ENCODE assay signal across 19 cellular contexts in genomic region chr4:187541666-187542065, GRCh38.
"Had no signal": no experiment of that assay in that cellular context is flagged by ENCODE, and none has a peak within 500 bp of the region (broad histone marks: within the 10 kb centered on the region; RNA-seq: fewer than 3 reads in every experiment).

No MANE protein-coding gene starts in this region.

- H3K27me3 ChIP-seq: hepatocyte, tibial nerve, vagina had no signal

- H3K4me1 ChIP-seq: left ventricle myocardium inferior, tibial nerve, vagina had no signal

- H3K9me3 ChIP-seq: left ventricle myocardium inferior, tibial nerve, vagina had no signal

- H3K4me2 ChIP-seq: hepatocyte had no signal

- H3K27ac ChIP-seq: hepatocyte, left ventricle myocardium inferior, tibial nerve, vagina had no signal

- H3K9me3 Mint-ChIP-seq: nephron had no signal

- ATAC-seq: effector memory CD8-positive, alpha-beta T cell; stimulated activated naive B cell treated with anti-CD40 and anti-IgM and Interleukin-4, amounts not matched to agents 10 μg/mL and 1 μg/mL and 100 μg/mL, for 72 hours had no signal

- H2AFZ ChIP-seq: hepatocyte had no signal

- H3K36me3 ChIP-seq: left ventricle myocardium inferior, tibial nerve, vagina had no signal

- H3K79me2 ChIP-seq: hepatocyte had no signal

- H3K27ac Mint-ChIP-seq: activated naive CD4-positive, alpha-beta T cell treated with anti-CD3 and anti-CD28 coated beads for 36 hours; activated T-helper 2 cell treated with anti-CD3 and anti-CD28 coated beads, Interferon-gamma antibody, Interleukin-2, Interleukin-4, amounts not matched to agents 10 μg/mL and 5 μg/mL and 100 μg/mL, durations not matched to agents 14 hours and 24 hours and 36 hours; effector memory CD8-positive, alpha-beta T cell; memory B cell; nephron; stimulated activated naive B cell treated with anti-CD40 and anti-IgM and Interleukin-4, amounts not matched to agents 10 μg/mL and 1 μg/mL and 100 μg/mL, for 72 hours had no signal

- H3K27me3 Mint-ChIP-seq: effector memory CD8-positive, alpha-beta T cell; memory B cell; stimulated activated naive B cell treated with anti-CD40 and anti-IgM and Interleukin-4, amounts not matched to agents 10 μg/mL and 1 μg/mL and 100 μg/mL, for 72 hours had no signal

- DNase-seq: activated CD4-positive, alpha-beta T cell treated with anti-CD3 and anti-CD28 coated beads for 1 hour; activated CD4-positive, alpha-beta T cell treated with anti-CD3 and anti-CD28 coated beads, Interleukin-2, amount 50 U/mL, for 48 hours; activated naive CD4-positive, alpha-beta T cell treated with anti-CD3 and anti-CD28 coated beads for 36 hours; activated T-cell treated with anti-CD3 and anti-CD28 coated beads, Interleukin-2, amount 50 U/mL, for 1 hour; dermis blood vessel endothelial cell; effector memory CD8-positive, alpha-beta T cell; islet precursor cell; left ventricle myocardium inferior; nucleus accumbens; posterior cingulate gyrus; retina; stimulated activated CD4-positive, alpha-beta T cell treated with anti-CD3 and anti-CD28 coated beads, Interleukin-2, amount 100 ng/mL, for 48 hours; stimulated activated naive B cell treated with anti-CD40 and anti-IgM and Interleukin-4, amounts not matched to agents 10 μg/mL and 1 μg/mL and 100 μg/mL, for 72 hours had no signal

- H3K4me3 ChIP-seq: hepatocyte, left ventricle myocardium inferior, tibial nerve, vagina had no signal

- H3K36me3 Mint-ChIP-seq: memory B cell; stimulated activated naive B cell treated with anti-CD40 and anti-IgM and Interleukin-4, amounts not matched to agents 10 μg/mL and 1 μg/mL and 100 μg/mL, for 72 hours had no signal

- H3K4me3 Mint-ChIP-seq: activated naive CD4-positive, alpha-beta T cell treated with anti-CD3 and anti-CD28 coated beads for 36 hours; effector memory CD8-positive, alpha-beta T cell; memory B cell; nephron; stimulated activated naive B cell treated with anti-CD40 and anti-IgM and Interleukin-4, amounts not matched to agents 10 μg/mL and 1 μg/mL and 100 μg/mL, for 72 hours had no signal

- H3K4me1 Mint-ChIP-seq: memory B cell; nephron; stimulated activated naive B cell treated with anti-CD40 and anti-IgM and Interleukin-4, amounts not matched to agents 10 μg/mL and 1 μg/mL and 100 μg/mL, for 72 hours had no signal
